Comparison of ENCODE assay signal across 1 cellular context in the genomic region with DNA sequence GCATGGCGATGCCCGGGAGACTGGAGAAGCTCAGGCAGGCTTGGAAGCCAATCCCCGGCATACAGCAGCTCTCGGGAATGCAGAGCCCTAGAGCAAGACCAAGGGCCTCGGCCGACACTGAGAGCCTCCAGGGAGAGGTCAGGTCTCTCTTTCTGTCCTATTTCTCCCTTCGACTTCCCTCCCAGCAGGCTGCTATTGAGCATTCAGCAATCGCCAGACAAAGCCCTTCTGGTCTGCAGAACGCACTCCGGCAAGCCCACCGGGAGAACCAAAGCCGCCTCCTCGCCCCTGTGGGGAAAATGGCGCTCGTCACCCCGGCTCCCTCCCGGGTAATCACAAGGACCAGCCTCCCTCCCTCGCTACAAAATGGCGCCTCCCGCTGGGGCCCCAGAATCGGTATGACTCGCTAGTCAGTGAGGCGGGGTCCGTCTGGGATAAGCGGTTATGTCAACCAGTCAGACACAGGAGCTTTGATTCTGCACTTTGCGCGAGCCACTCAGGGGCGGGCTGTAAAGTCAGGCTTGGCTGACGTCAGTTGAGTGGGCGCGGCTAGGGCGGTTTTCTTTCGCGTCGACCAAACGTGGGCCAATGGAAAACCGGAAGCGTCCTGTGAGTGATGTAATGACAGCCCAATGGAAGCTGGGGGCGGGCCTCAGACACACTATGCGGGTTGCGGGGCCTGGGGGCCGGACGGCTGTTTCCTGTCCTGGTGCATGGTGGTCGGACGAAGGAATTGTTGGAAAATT.
TF ChIP-seq lines count a peak whose summit lies in the region.

ZNF143 (plus strand) TSS at position 691 of the 746 bp plus-strand sequence. CDS start 10,297 bp downstream, outside the sequence.

TF ChIP-seq in A549, 52 proteins besides CTCF, POLR2A, EP300 and RAD21 (continued from another document):
- TF ChIP-seq REST (IDR thresholded peaks at IDR 0.05) (no peak), HOXA7 (CRISPR knock-in tag; IDR thresholded peaks at IDR 0.05) (0 out of 2 replicates have a peak, but pooled peaks have one; percentile 37), GATA3 (IDR thresholded peaks at IDR 0.05; ENCODE audit: borderline replicate concordance) (peak; percentile 80), PHF8 (IDR thresholded peaks at IDR 0.05; ENCODE audit: borderline replicate concordance, low read depth) (peak; percentile 93), TFCP2L1 (CRISPR knock-in tag; IDR thresholded peaks at IDR 0.05) (no peak)
- TF ChIP-seq, protein P1, sequence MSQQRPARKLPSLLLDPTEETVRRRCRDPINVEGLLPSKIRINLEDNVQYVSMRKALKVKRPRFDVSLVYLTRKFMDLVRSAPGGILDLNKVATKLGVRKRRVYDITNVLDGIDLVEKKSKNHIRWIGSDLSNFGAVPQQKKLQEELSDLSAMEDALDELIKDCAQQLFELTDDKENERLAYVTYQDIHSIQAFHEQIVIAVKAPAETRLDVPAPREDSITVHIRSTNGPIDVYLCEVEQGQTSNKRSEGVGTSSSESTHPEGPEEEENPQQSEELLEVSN (IDR thresholded peaks at IDR 0.05; ENCODE audit: borderline replicate concordance, low read depth) = peak; percentile 43; the same call in 1 of the 2 replicates
- TF ChIP-seq, protein P2, sequence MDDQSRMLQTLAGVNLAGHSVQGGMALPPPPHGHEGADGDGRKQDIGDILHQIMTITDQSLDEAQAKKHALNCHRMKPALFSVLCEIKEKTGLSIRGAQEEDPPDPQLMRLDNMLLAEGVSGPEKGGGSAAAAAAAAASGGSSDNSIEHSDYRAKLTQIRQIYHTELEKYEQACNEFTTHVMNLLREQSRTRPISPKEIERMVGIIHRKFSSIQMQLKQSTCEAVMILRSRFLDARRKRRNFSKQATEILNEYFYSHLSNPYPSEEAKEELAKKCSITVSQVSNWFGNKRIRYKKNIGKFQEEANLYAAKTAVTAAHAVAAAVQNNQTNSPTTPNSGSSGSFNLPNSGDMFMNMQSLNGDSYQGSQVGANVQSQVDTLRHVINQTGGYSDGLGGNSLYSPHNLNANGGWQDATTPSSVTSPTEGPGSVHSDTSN (IDR thresholded peaks at IDR 0.05) = peak; percentile 94
